8 cellular contexts compared by ENCODE assay signal in genomic region chr14:24231263-24232120, GRCh38. TPM values are rescaled to one million over a fixed set of nuclear protein-coding genes. Genes with fewer than 3 reads are reported as not detected.
DNase-seq lines count a peak whose midpoint lies in the region; ATAC-seq and TF ChIP-seq lines count a peak whose summit lies in the region.

No MANE protein-coding gene starts in this region.

- TF ChIP-seq CTCF in WERI-Rb-1 (IDR thresholded peaks at IDR 0.05; ENCODE audit: low read depth, low read length) (no peak), fibroblast of the aortic adventitia (IDR thresholded peaks at IDR 0.05; ENCODE audit: insufficient read depth, low read length) (no peak)

- H3K27ac ChIP-seq in WERI-Rb-1 = peak overlapping the region; percentile 93
- H3K27ac ChIP-seq in rectal smooth muscle tissue (ENCODE audit: low read depth, low read length) = peak overlapping the region; percentile 93

- peak overlapping the region; percentile 97 for H3K9ac ChIP-seq in ES-I3 (ENCODE audit: low read depth, low read length)
- peak overlapping the region; percentile 54 for H3K9ac ChIP-seq in rectal smooth muscle tissue (ENCODE audit: low read length)

- H3K27me3 ChIP-seq in WERI-Rb-1 (ENCODE audit: insufficient read depth, low read depth, severe bottlenecking) (no peaks in the 10 kb centered on the region), rectal smooth muscle tissue (ENCODE audit: control insufficient read depth, insufficient read depth, low read length) (no peaks in the 10 kb centered on the region)

- no peak for DNase-seq in WERI-Rb-1
- DNase-seq in fibroblast of the aortic adventitia (ENCODE audit: low read depth) = no peak
- DNase-seq in GM03348 (ENCODE audit: low spot score) = no peak
- no peak for DNase-seq in putamen (ENCODE audit: low spot score)

- H3K9me3 ChIP-seq in ES-I3 (ENCODE audit: control insufficient read depth, insufficient read depth, low read length) = no peaks in the 10 kb centered on the region
- H3K9me3 ChIP-seq in WERI-Rb-1 (ENCODE audit: severe bottlenecking) = no peaks in the 10 kb centered on the region

- peaks cover 14% of the 10 kb centered on the region for H3K36me3 ChIP-seq in ES-I3 (ENCODE audit: insufficient read depth, low read length)
- peaks cover 23% of the 10 kb centered on the region for H3K36me3 ChIP-seq in WERI-Rb-1
- peaks cover 3% of the 10 kb centered on the region for H3K36me3 ChIP-seq in rectal smooth muscle tissue (ENCODE audit: control insufficient read depth, insufficient read depth, low read length)

- peak overlapping the region; percentile 71 for H3K4me3 ChIP-seq in WERI-Rb-1 (ENCODE audit: low read depth, low read length)
- H3K4me3 ChIP-seq in fibroblast of the aortic adventitia (ENCODE audit: low read depth, low read length) = peak overlapping the region; percentile 97
- peak overlapping the region; percentile 91 for H3K4me3 ChIP-seq in rectal smooth muscle tissue (ENCODE audit: low read length)

- ATAC-seq in HG02759 (IDR thresholded peaks at IDR 0.05; ENCODE audit: unreplicated experiment) (peak; percentile 3), GM18873 (IDR thresholded peaks at IDR 0.05; ENCODE audit: low FRiP score, unreplicated experiment) (no peak)

- H3K4me1 ChIP-seq in ES-I3 (ENCODE audit: insufficient read depth, low read length) (no peaks in the 10 kb centered on the region), rectal smooth muscle tissue (ENCODE audit: control insufficient read depth, insufficient read depth, low read length) (peaks cover 13% of the 10 kb centered on the region)

RNA-seq across cellular contexts. Expression of gene NEDD8, which starts 0.7 kb away (rescaled TPM):
- total RNA-seq in fibroblast of the aortic adventitia (ENCODE audit: low replicate concordance) = 38.8 and 136 TPM in 2 replicates

RNA-seq across cellular contexts. Expression of gene GMPR2, which starts 1.2 kb away (rescaled TPM):
- total RNA-seq in fibroblast of the aortic adventitia (ENCODE audit: low replicate concordance) = 53.6 and 207 TPM in 2 replicates

RNA-seq across cellular contexts. Expression of gene TINF2, which starts 10.9 kb away (rescaled TPM):
- total RNA-seq in fibroblast of the aortic adventitia (ENCODE audit: low replicate concordance) = 53.0 and 60.5 TPM in 2 replicates

RNA-seq across cellular contexts. Expression of gene MDP1, which starts 15.6 kb away (rescaled TPM):
- total RNA-seq in fibroblast of the aortic adventitia (ENCODE audit: low replicate concordance) = 11.8 and 23.2 TPM in 2 replicates

RNA-seq across cellular contexts. Expression of gene CHMP4A, which starts 18.2 kb away (rescaled TPM):
- 70.7 and 159 TPM in 2 replicates for total RNA-seq in fibroblast of the aortic adventitia (ENCODE audit: low replicate concordance)
